Comparison of ENCODE assay signal across 12 cellular contexts in genomic region chr17:75908201-75908600, GRCh38. TPM values are rescaled to one million over a fixed set of nuclear protein-coding genes. Genes with fewer than 3 reads are reported as not detected.
A peak's percentile ranks its signal among the peaks of the same experiment; 100 is the strongest.
DNase-seq lines count a peak whose midpoint lies in the region; ATAC-seq and TF ChIP-seq lines count a peak whose summit lies in the region.
"Had no signal": no experiment of that assay in that cellular context is flagged by ENCODE, and none has a peak within 500 bp of the region (broad histone marks: within the 10 kb centered on the region; RNA-seq: fewer than 3 reads in every experiment).

No MANE protein-coding gene starts in this region.

- TF ChIP-seq POLR2A in esophagus squamous epithelium (IDR thresholded peaks at IDR 0.05): no peak

- in situ Hi-C loops in GM23248 (cut with MboI): loop anchor here (25.0 kb wide), 1 partner anchor 379 kb away; no protein-coding TSS in a partner anchor

- H3K27me3 ChIP-seq in GM23248 (replicated peaks; ENCODE audit: insufficient read depth) (no peaks in the 10 kb centered on the region), esophagus squamous epithelium (no peaks in the 10 kb centered on the region), osteoblast (ENCODE audit: insufficient read depth, low read length) (no peaks in the 10 kb centered on the region)

- H3K4me1 ChIP-seq in GM23248 (ENCODE audit: insufficient read depth) (peaks cover 17% of the 10 kb centered on the region), esophagus squamous epithelium (peaks cover 25 to 84% (median 33%) of the 10 kb centered on the region in 3 donors), osteoblast (ENCODE audit: insufficient read depth, low read length) (peaks cover 10% of the 10 kb centered on the region)

- H3K9ac ChIP-seq in GM23248: no peak overlapping the region

- peaks cover 11% of the 10 kb centered on the region for H3K79me2 ChIP-seq in GM23248 (ENCODE audit: insufficient read depth)
- peaks cover 7% of the 10 kb centered on the region for H3K79me2 ChIP-seq in osteoblast (ENCODE audit: insufficient read depth, low read length)

- 10 to 17% methylated on average over 6 of the region's 6 CpGs for WGBS in GM23248 (ENCODE audit: low coverage in 1 of 2, low lambda C conversion rate in 2 of 2, missing lambda C conversion rate in 2 of 2), 2 experiments
- 47 to 54% methylated on average over 5 to 6 of the region's 6 CpGs for WGBS in esophagus squamous epithelium, 2 donors

- H3K9me3 ChIP-seq in GM23248 (ENCODE audit: low read depth) (no peaks in the 10 kb centered on the region), esophagus squamous epithelium (no peaks in the 10 kb centered on the region), osteoblast (ENCODE audit: low read depth, low read length) (no peaks in the 10 kb centered on the region)

- H3K4me3 ChIP-seq in GM23248 (no peak overlapping the region), esophagus squamous epithelium (no peak overlapping the region), osteoblast (ENCODE audit: insufficient read depth, low read length) (no peak overlapping the region)

- no peaks in the 10 kb centered on the region for H3K9me2 ChIP-seq in GM23248 (ENCODE audit: insufficient read depth)

- H3F3A ChIP-seq in GM23248 (ENCODE audit: insufficient read depth): peaks cover 26% of the 10 kb centered on the region; the same call in 1 of the 2 replicates

- peak overlapping the region; percentile 23; the same call in 1 of the 2 replicates for H2AFZ ChIP-seq in GM23248
- H2AFZ ChIP-seq in osteoblast (ENCODE audit: low read length): no peak overlapping the region

- H3K27ac ChIP-seq in GM23248 (no peak overlapping the region), esophagus squamous epithelium (peak overlapping the region in 3 of 4 donors; percentile 6 to 74 (median 26)), osteoblast (ENCODE audit: low read depth, low read length) (no peak overlapping the region)

- H4K20me1 ChIP-seq in GM23248 (ENCODE audit: insufficient read depth) (no peaks in the 10 kb centered on the region), osteoblast (ENCODE audit: insufficient read depth, low read length) (no peaks in the 10 kb centered on the region)

- H3K36me3 ChIP-seq in GM23248 (ENCODE audit: low read depth) (no peaks in the 10 kb centered on the region), esophagus squamous epithelium (peaks cover 0 to 13% (median 0%) of the 10 kb centered on the region in 3 donors), osteoblast (ENCODE audit: insufficient read depth, low read length) (peaks cover 8% of the 10 kb centered on the region)

- intact Hi-C loops in esophagus squamous epithelium (cut with DNase I): loop anchor here (5.0 kb wide), 1 partner anchor 99 kb away; no protein-coding TSS in a partner anchor

- no peak for TF ChIP-seq CTCF in esophagus squamous epithelium (IDR thresholded peaks at IDR 0.05)
- no peak for TF ChIP-seq CTCF in osteoblast (IDR thresholded peaks at IDR 0.05; ENCODE audit: extremely low read depth, low read depth, low read length)

- no peak overlapping the region for H3K4me2 ChIP-seq in GM23248 (ENCODE audit: unreplicated experiment)
- H3K4me2 ChIP-seq in osteoblast (ENCODE audit: insufficient read depth, low read length): no peak overlapping the region

- ATAC-seq in GM21360 (IDR thresholded peaks at IDR 0.05; ENCODE audit: unreplicated experiment) (no peak), GM21619 (IDR thresholded peaks at IDR 0.05; ENCODE audit: unreplicated experiment) (no peak)
- ATAC-seq: activated naive CD4-positive, alpha-beta T cell treated with anti-CD3 and anti-CD28 coated beads, Interleukin-2, amount 50 U/mL, for 72 hours; Panc1; sciatic nerve had no signal

- DNase-seq in GM23248 (peak; percentile 62), NCI-H2107 treated with DMSO at 0.1 percent for 48 hours (lab: John Stamatoyannopoulos, UW; ENCODE audit: unreplicated experiment) (peak; percentile 94), esophagus squamous epithelium (lab: John Stamatoyannopoulos, UW) (no peak), osteoblast (ENCODE audit: insufficient read length, low spot score, missing footprints) (peak; percentile 92), cortex of kidney (lab: John Stamatoyannopoulos, UW) (no peak), NCI-H128 (lab: John Stamatoyannopoulos, UW; ENCODE audit: unreplicated experiment) (no peak)
- DNase-seq: T1000 had no signal

RNA-seq across cellular contexts. Expression of gene MRPL38, which starts 3.5 kb away (rescaled TPM):
- 18.8 and 36.9 TPM in 2 replicates for total RNA-seq in GM23248 (2014; rRNA removed; shearing (Covaris generic))
- polyA plus RNA-seq in GM23248 (2016; fragmentation: Nextera tagmentation; extraction: Ambion mirVana): 51.9 and 58.4 TPM in 2 replicates
- 10 to 100 TPM; 40.2 to 49.2 (median 41.0) TPM for total RNA-seq in esophagus squamous epithelium
- 36.6 and 37.1 TPM in 2 replicates for total RNA-seq in osteoblast

RNA-seq across cellular contexts. Expression of gene TRIM65, which starts 11.4 kb away (rescaled TPM):
- 24.2 and 25.7 TPM in 2 replicates for total RNA-seq in GM23248 (2014; rRNA removed; shearing (Covaris generic))
- 9.9 and 10.2 TPM in 2 replicates for polyA plus RNA-seq in GM23248 (2016; fragmentation: Nextera tagmentation; extraction: Ambion mirVana)
- total RNA-seq in esophagus squamous epithelium (10 to 100 TPM; 17.3 to 24.6 (median 19.6) TPM), osteoblast (22.8 and 23.3 TPM in 2 replicates)

RNA-seq across cellular contexts. Expression of gene TRIM47, which starts 29.8 kb away (rescaled TPM):
- 1.4 and 2.4 TPM in 2 replicates for total RNA-seq in GM23248 (2014; rRNA removed; shearing (Covaris generic))
- polyA plus RNA-seq in GM23248 (2016; fragmentation: Nextera tagmentation; extraction: Ambion mirVana): 1.2 and 2.0 TPM in 2 replicates
- 10 to 100 TPM; 19.5 to 33.4 (median 25.5) TPM for total RNA-seq in esophagus squamous epithelium
- total RNA-seq in osteoblast: 21.7 and 22.4 TPM in 2 replicates

RNA-seq across cellular contexts. Expression of gene FBF1, which starts 32.6 kb away (rescaled TPM):
- total RNA-seq in GM23248 (2014; rRNA removed; shearing (Covaris generic)): 8.3 and 16.6 TPM in 2 replicates
- polyA plus RNA-seq in GM23248 (2016; fragmentation: Nextera tagmentation; extraction: Ambion mirVana): 4.3 TPM in 2 replicates
- total RNA-seq in esophagus squamous epithelium: 10 to 100 TPM; 13.9 to 18.3 (median 15.5) TPM
- total RNA-seq in osteoblast: 14.1 and 17.1 TPM in 2 replicates

RNA-seq across cellular contexts. Expression of gene WBP2, which starts 53.1 kb away (rescaled TPM):
- 17.4 and 22.9 TPM in 2 replicates for total RNA-seq in GM23248 (2014; rRNA removed; shearing (Covaris generic))
- polyA plus RNA-seq in GM23248 (2016; fragmentation: Nextera tagmentation; extraction: Ambion mirVana): 59.4 and 64.8 TPM in 2 replicates
- 10 to 100 TPM; 24.9 to 44.2 (median 36.9) TPM for total RNA-seq in esophagus squamous epithelium
- total RNA-seq in osteoblast: 31.1 and 38.3 TPM in 2 replicates

Comparison
In these comparisons a context has a peak if more than half of its experiments do, and no peak if none do; other contexts are left out.
1. DNase-seq: peak in GM23248 (single experiment), NCI-H2107 treated with DMSO at 0.1 percent for 48 hours (single experiment) and osteoblast (single experiment); none in esophagus squamous epithelium (single experiment), cortex of kidney (single experiment) and NCI-H128 (single experiment).
2. H3K27ac ChIP-seq: peak in esophagus squamous epithelium (3 of 4); none in GM23248 (single experiment) and osteoblast (single experiment).